Comparison of ENCODE assay signal across 8 cellular contexts in the genomic region with DNA sequence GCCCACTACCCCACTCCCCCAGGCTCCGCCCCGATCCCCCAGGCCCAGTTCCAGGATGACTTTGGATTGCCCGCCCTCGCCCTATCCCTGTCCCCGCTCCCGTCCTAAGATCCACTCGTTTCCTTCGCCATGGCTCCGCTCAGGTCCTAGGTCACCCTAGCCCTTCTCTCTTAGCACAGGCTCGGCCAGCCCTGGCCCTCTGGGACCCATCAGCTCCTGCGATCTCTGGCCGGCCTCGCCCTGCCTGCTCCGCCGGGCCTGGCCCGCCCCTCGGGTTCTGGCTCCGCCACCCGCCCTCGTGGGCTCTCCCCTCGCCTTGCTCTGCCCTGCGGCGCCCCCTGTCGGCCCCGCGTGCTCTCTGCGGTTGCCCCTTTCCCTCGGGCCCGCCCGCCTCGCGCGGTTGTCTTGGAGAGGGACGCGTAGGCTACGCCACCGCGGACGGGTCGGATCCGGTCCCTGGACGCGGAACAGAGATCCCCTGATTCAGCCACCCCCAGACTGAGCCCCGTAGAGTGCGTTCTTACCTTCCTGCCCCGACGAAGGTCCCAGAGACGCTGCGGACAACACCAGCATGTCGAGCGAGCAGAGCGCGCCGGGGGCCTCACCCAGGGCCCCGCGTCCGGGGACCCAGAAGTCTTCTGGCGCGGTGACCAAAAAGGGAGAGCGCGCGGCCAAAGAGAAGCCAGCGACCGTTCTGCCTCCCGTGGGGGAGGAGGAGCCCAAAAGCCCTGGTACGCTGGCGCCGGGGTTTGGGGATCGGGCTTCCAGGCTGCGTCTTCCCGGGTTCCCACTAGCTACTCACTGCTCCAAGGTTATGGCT. TPM values are rescaled to one million over a fixed set of nuclear protein-coding genes. Genes with fewer than 3 reads are reported as not detected.
DNase-seq lines count a peak whose midpoint lies in the region; ATAC-seq and TF ChIP-seq lines count a peak whose summit lies in the region.

A gene (plus strand): TSS at position 400 of the 820 bp plus-strand sequence. CDS start 172 bp downstream, at position 572.

- peaks cover 85% of the 10 kb centered on the region for H3K27me3 Mint-ChIP-seq in activated T-cell treated with anti-CD3 and anti-CD28 coated beads, Interleukin-2, amount 50 U/mL, for 4 hours (ENCODE audit: low read depth)
- H3K27me3 Mint-ChIP-seq in natural killer cell (ENCODE audit: low read depth in 2 of 2): peaks cover 51 to 55% of the 10 kb centered on the region in 2 donors
- H3K27me3 Mint-ChIP-seq in stimulated activated naive CD8-positive, alpha-beta T cell treated with anti-CD3 and anti-CD28 coated beads, Interleukin-15, amount 100 ng/mL, for 72 hours: peaks cover 81% of the 10 kb centered on the region

- ATAC-seq in activated T-cell treated with anti-CD3 and anti-CD28 coated beads, Interleukin-2, amount 50 U/mL, for 4 hours: peak; percentile 89 to 90
- ATAC-seq in natural killer cell (peak; percentile 65 to 85 (median 71)), HG02642 (IDR thresholded peaks at IDR 0.05; ENCODE audit: poor library complexity, unreplicated experiment) (no peak)
- peak; percentile 87 for ATAC-seq in stimulated activated naive CD8-positive, alpha-beta T cell treated with anti-CD3 and anti-CD28 coated beads, Interleukin-15, amount 100 ng/mL, for 72 hours

- intact Hi-C loops in natural killer cell (cut with micrococcal nuclease): no loop called here

- H3K9me3 Mint-ChIP-seq in activated T-cell treated with anti-CD3 and anti-CD28 coated beads, Interleukin-2, amount 50 U/mL, for 4 hours: no peaks in the 10 kb centered on the region
- no peaks in the 10 kb centered on the region for H3K9me3 Mint-ChIP-seq in natural killer cell
- H3K9me3 Mint-ChIP-seq in stimulated activated naive CD8-positive, alpha-beta T cell treated with anti-CD3 and anti-CD28 coated beads, Interleukin-15, amount 100 ng/mL, for 72 hours: no peaks in the 10 kb centered on the region

- no peak within 1 kb of the TSS for H3K4me3 Mint-ChIP-seq in activated T-cell treated with anti-CD3 and anti-CD28 coated beads, Interleukin-2, amount 50 U/mL, for 4 hours
- no peak within 1 kb of the TSS for H3K4me3 Mint-ChIP-seq in natural killer cell
- H3K4me3 Mint-ChIP-seq in stimulated activated naive CD8-positive, alpha-beta T cell treated with anti-CD3 and anti-CD28 coated beads, Interleukin-15, amount 100 ng/mL, for 72 hours: peak within 1 kb of the TSS; percentile 25 to 48

- no peak within 1 kb of the TSS for H3K27ac Mint-ChIP-seq in natural killer cell
- no peak within 1 kb of the TSS for H3K27ac Mint-ChIP-seq in stimulated activated naive CD8-positive, alpha-beta T cell treated with anti-CD3 and anti-CD28 coated beads, Interleukin-15, amount 100 ng/mL, for 72 hours

- DNase-seq in NCI-H524 (lab: John Stamatoyannopoulos, UW): peak; percentile 63 to 77
- DNase-seq in NCI-H524 treated with DMSO at 0.1 percent for 48 hours (lab: John Stamatoyannopoulos, UW): no peak
- peak; percentile 69 for DNase-seq in NOMO-1 treated with DMSO at 0.1 percent for 48 hours (lab: John Stamatoyannopoulos, UW; ENCODE audit: unreplicated experiment)
- peak; percentile 57 for DNase-seq in activated T-cell treated with anti-CD3 and anti-CD28 coated beads, Interleukin-2, amount 50 U/mL, for 4 hours
- DNase-seq in fibroblast of peridontal ligament (ENCODE audit: extremely low read depth): peak; percentile 70
- DNase-seq in natural killer cell: peak; percentile 35
- DNase-seq in stimulated activated naive CD8-positive, alpha-beta T cell treated with anti-CD3 and anti-CD28 coated beads, Interleukin-15, amount 100 ng/mL, for 72 hours: peak; percentile 77 to 82

- peak; percentile 11 for TF ChIP-seq CTCF in natural killer cell (IDR thresholded peaks at IDR 0.05)

- no peaks in the 10 kb centered on the region for H3K36me3 Mint-ChIP-seq in activated T-cell treated with anti-CD3 and anti-CD28 coated beads, Interleukin-2, amount 50 U/mL, for 4 hours (ENCODE audit: insufficient read depth)
- no peaks in the 10 kb centered on the region for H3K36me3 Mint-ChIP-seq in natural killer cell

- peaks cover 7% of the 10 kb centered on the region for H3K4me1 Mint-ChIP-seq in activated T-cell treated with anti-CD3 and anti-CD28 coated beads, Interleukin-2, amount 50 U/mL, for 4 hours (ENCODE audit: low read depth)
- peaks cover 0 to 6% of the 10 kb centered on the region in 2 donors for H3K4me1 Mint-ChIP-seq in natural killer cell
- H3K4me1 Mint-ChIP-seq in stimulated activated naive CD8-positive, alpha-beta T cell treated with anti-CD3 and anti-CD28 coated beads, Interleukin-15, amount 100 ng/mL, for 72 hours: peaks cover 22% of the 10 kb centered on the region

RNA-seq across cellular contexts. Expression of the gene that starts here (rescaled TPM):
- total RNA-seq in activated T-cell treated with anti-CD3 and anti-CD28 coated beads, Interleukin-2, amount 50 U/mL, for 4 hours: not detected
- not detected for total RNA-seq in natural killer cell

Comparison
In these comparisons a context has a peak if more than half of its experiments do, and no peak if none do; other contexts are left out.
1. Peak in DNase-seq and ATAC-seq in activated T-cell treated with anti-CD3 and anti-CD28 coated beads, Interleukin-2, amount 50 U/mL, for 4 hours; RNA of the gene not detected or under 1 TPM.
2. Peak in DNase-seq and ATAC-seq in natural killer cell; RNA of the gene not detected or under 1 TPM.
3. H3K4me3 Mint-ChIP-seq: peak in stimulated activated naive CD8-positive, alpha-beta T cell treated with anti-CD3 and anti-CD28 coated beads, Interleukin-15, amount 100 ng/mL, for 72 hours (2 of 2); none in activated T-cell treated with anti-CD3 and anti-CD28 coated beads, Interleukin-2, amount 50 U/mL, for 4 hours (single experiment) and natural killer cell (single experiment).